Comparison of ENCODE assay signal across 8 cellular contexts in genomic region chr16:2514333-2515179, GRCh38. TPM values are rescaled to one million over a fixed set of nuclear protein-coding genes. Genes with fewer than 3 reads are reported as not detected.
DNase-seq lines count a peak whose midpoint lies in the region; ATAC-seq and TF ChIP-seq lines count a peak whose summit lies in the region.

No MANE protein-coding gene starts in this region.

- H3K27me3 ChIP-seq in parathyroid adenoma (ENCODE audit: control insufficient read depth, insufficient read depth, low read length), result no peaks in the 10 kb centered on the region

- H3K36me3 Mint-ChIP-seq in activated B cell treated with CpG ODN at 0.5 μM for 24 hours (ENCODE audit: low read depth), result peaks cover 26% of the 10 kb centered on the region

- H3K9ac ChIP-seq in parathyroid adenoma, result peak overlapping the region; percentile 98

- CTCF ChIA-PET in activated B cell treated with CpG ODN at 0.5 μM for 24 hours (lab: Charles Lee), result interaction anchor here (1.8 kb wide), 1 partner anchor 7 kb away, joined by 5 read pairs; no protein-coding TSS in a partner anchor

- POLR2A ChIA-PET in activated B cell treated with CpG ODN at 0.5 μM for 24 hours (lab: Charles Lee), result interaction anchor here (0.5 to 4.0 kb wide), 8 partner anchors 10 to 588 kb away, joined by 3 to 38 read pairs (median 5); partner anchors contain the start of genes CEMP1 and PDPK1

- H3K9me3 ChIP-seq in parathyroid adenoma (ENCODE audit: control insufficient read depth, low read length), result no peaks in the 10 kb centered on the region

- H3K27me3 Mint-ChIP-seq in activated B cell treated with CpG ODN at 0.5 μM for 24 hours, result no peaks in the 10 kb centered on the region

- H3K4me3 Mint-ChIP-seq in activated B cell treated with CpG ODN at 0.5 μM for 24 hours, result peak overlapping the region; percentile 94

- peak overlapping the region; percentile 98 for H3K4me2 ChIP-seq in parathyroid adenoma (ENCODE audit: low read length)

- peaks cover 83% of the 10 kb centered on the region for H3K4me1 Mint-ChIP-seq in activated B cell treated with CpG ODN at 0.5 μM for 24 hours

- peak overlapping the region; percentile 87 for H3K4me3 ChIP-seq in parathyroid adenoma (ENCODE audit: low read depth, low read length)

- H2AFZ ChIP-seq in parathyroid adenoma, result no peak overlapping the region

- peak overlapping the region; percentile 88 for H3K27ac Mint-ChIP-seq in activated B cell treated with CpG ODN at 0.5 μM for 24 hours

- TF ChIP-seq CTCF in activated B cell treated with CpG ODN at 0.5 μM for 24 hours (IDR thresholded peaks at IDR 0.05) (no peak), parathyroid adenoma (IDR thresholded peaks at IDR 0.05) (no peak)

- H3K4me1 ChIP-seq in parathyroid adenoma, result peaks cover 52% of the 10 kb centered on the region

- no peaks in the 10 kb centered on the region for H3K36me3 ChIP-seq in parathyroid adenoma (ENCODE audit: control insufficient read depth, insufficient read depth, low read length)

- ATAC-seq in activated B cell treated with CpG ODN at 0.5 μM for 24 hours (ENCODE audit: low read depth), result peak; percentile 8
- peak; percentile 3 for ATAC-seq in esophagus mucosa

- peak overlapping the region; percentile 99 for H3K27ac ChIP-seq in parathyroid adenoma

- H3K9me3 Mint-ChIP-seq in activated B cell treated with CpG ODN at 0.5 μM for 24 hours, result no peaks in the 10 kb centered on the region

- intact Hi-C loops in activated B cell treated with CpG ODN at 0.5 μM for 24 hours (cut with micrococcal nuclease), result loop anchor here (5.0 kb wide), 1 partner anchor 247 kb away; the partner anchor contains the start of gene RNPS1

- H3K79me2 ChIP-seq in parathyroid adenoma, result peaks cover 53% of the 10 kb centered on the region

- DNase-seq in NCI-H748 (lab: John Stamatoyannopoulos, UW; ENCODE audit: unreplicated experiment) (peak; percentile 13), NCI-H748 treated with DMSO at 0.1 percent for 48 hours (lab: John Stamatoyannopoulos, UW) (no peak), activated B cell treated with CpG ODN at 0.5 μM for 24 hours (no peak), NCI-H1417 (lab: John Stamatoyannopoulos, UW) (no peak), COR-L47 (lab: John Stamatoyannopoulos, UW) (no peak), dermis blood vessel endothelial cell (no peak)

RNA-seq across cellular contexts. Expression of gene ATP6V0C, which starts 0.8 kb away (rescaled TPM):
- total RNA-seq in activated B cell treated with CpG ODN at 0.5 μM for 24 hours (74.9 and 91.4 TPM in 2 replicates), esophagus mucosa (205 TPM), dermis blood vessel endothelial cell (8.2 and 14.9 TPM in 2 replicates)

RNA-seq across cellular contexts. Expression of gene AMDHD2, which starts 5.6 kb away (rescaled TPM):
- total RNA-seq in activated B cell treated with CpG ODN at 0.5 μM for 24 hours (65.5 and 90.8 TPM in 2 replicates), esophagus mucosa (19.0 TPM), dermis blood vessel endothelial cell (37.6 and 59.2 TPM in 2 replicates)

RNA-seq across cellular contexts. Expression of gene CEMP1, which starts 16.7 kb away (rescaled TPM):
- total RNA-seq in activated B cell treated with CpG ODN at 0.5 μM for 24 hours, result 0.16 and 0.66 TPM in 2 replicates
- not detected for total RNA-seq in esophagus mucosa
- total RNA-seq in dermis blood vessel endothelial cell, result not detected in 2 replicates

RNA-seq across cellular contexts. Expression of gene PDPK1, which starts 23.3 kb away (rescaled TPM):
- total RNA-seq in activated B cell treated with CpG ODN at 0.5 μM for 24 hours, result 42.5 and 62.0 TPM in 2 replicates
- total RNA-seq in esophagus mucosa, result 26.1 TPM
- 17.9 and 25.9 TPM in 2 replicates for total RNA-seq in dermis blood vessel endothelial cell

RNA-seq across cellular contexts. Expression of gene TBC1D24, which starts 39.6 kb away (rescaled TPM):
- total RNA-seq in activated B cell treated with CpG ODN at 0.5 μM for 24 hours (9.1 and 12.6 TPM in 2 replicates), esophagus mucosa (2.0 TPM), dermis blood vessel endothelial cell (15.3 and 18.1 TPM in 2 replicates)
